8 cellular contexts compared by ENCODE assay signal in the genomic region with DNA sequence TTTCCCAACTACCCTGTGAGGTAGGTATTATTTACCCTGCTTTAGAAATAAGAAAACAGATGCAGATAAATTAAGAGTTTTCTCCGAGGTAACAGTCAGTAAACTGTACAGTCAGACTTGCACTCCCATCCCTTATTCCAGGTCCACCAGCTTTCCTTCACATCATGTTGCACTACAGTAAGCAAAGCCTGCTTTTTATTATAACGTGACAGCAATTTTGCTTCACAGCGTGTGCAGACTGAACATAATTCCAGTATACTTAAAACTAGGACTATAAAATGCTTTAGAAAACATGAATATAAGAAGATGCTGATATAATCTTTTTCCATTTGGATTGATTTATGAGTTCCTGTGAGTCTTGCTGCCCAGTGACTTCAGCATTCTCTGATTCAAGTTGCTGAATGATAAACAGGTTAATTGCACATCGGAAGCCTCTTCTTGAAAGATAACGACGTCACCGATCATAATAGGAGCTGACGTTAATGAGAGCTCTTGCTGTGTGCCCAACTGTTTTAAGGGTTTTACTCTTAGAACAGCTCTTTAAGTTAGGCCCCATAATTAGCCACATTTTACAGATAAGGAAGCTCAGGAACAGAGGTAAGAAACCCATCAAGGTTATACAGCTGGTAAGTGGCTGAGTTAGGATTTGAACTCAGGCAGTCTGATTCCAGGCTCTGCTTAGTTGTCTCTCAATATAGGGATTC. TPM values are rescaled to one million over a fixed set of nuclear protein-coding genes. Genes with fewer than 3 reads are reported as not detected.
DNase-seq lines count a peak whose midpoint lies in the region; ATAC-seq and TF ChIP-seq lines count a peak whose summit lies in the region.

No MANE protein-coding gene starts in this region.

- no peaks in the 10 kb centered on the region for H3K4me1 ChIP-seq in trophoblast cell (ENCODE audit: control insufficient read depth in 1 of 2, insufficient read depth in 2 of 2, low read length in 2 of 2)

- no peak overlapping the region for H3K23ac ChIP-seq in trophoblast cell (ENCODE audit: low read length)

- DNase-seq in activated naive CD4-positive, alpha-beta T cell treated with anti-CD3 and anti-CD28 coated beads for 36 hours: no peak
- no peak for DNase-seq in activated naive CD4-positive, alpha-beta T cell treated with Interleukin-2 at 50 U/mL for 16 hours
- DNase-seq in RKO (ENCODE audit: low spot score) (peak; percentile 86), epithelial cell of proximal tubule (ENCODE audit: low read depth) (no peak), trophoblast cell (no peak), GM13976 (ENCODE audit: low spot score) (no peak), GOT3 (lab: John Stamatoyannopoulos, UW) (no peak)

- peak overlapping the region; percentile 88 for H3K27ac ChIP-seq in trophoblast cell (ENCODE audit: low read depth, low read length)

- H3K9me3 ChIP-seq in trophoblast cell (ENCODE audit: insufficient read depth, low read depth, low read length): no peaks in the 10 kb centered on the region

- no CpG with 5 or more reads among the region's 8 CpGs for WGBS in trophoblast cell (ENCODE audit: extremely low coverage, insufficient coverage, insufficient read length)

- intact Hi-C loops in activated naive CD4-positive, alpha-beta T cell treated with anti-CD3 and anti-CD28 coated beads for 36 hours (cut with micrococcal nuclease): loop anchor here (1.0 to 10.0 kb wide), 5 partner anchors 65 to 557 kb away; a partner anchor contains a TSS

- H3K27ac Mint-ChIP-seq in activated naive CD4-positive, alpha-beta T cell treated with anti-CD3 and anti-CD28 coated beads for 36 hours: peak overlapping the region; percentile 91

- no peak overlapping the region for H2BK5ac ChIP-seq in trophoblast cell (ENCODE audit: low read depth, low read length, poor library complexity)

- H3K79me1 ChIP-seq in trophoblast cell (ENCODE audit: low read length): peaks cover 5% of the 10 kb centered on the region

- H3K4me3 ChIP-seq in epithelial cell of proximal tubule (ENCODE audit: low read depth, low read length) (peak overlapping the region; percentile 93), trophoblast cell (ENCODE audit: low read depth, low read length) (no peak overlapping the region)

- H3K27me3 ChIP-seq in trophoblast cell (ENCODE audit: insufficient read depth, low read length): no peaks in the 10 kb centered on the region

- H2BK12ac ChIP-seq in trophoblast cell (ENCODE audit: low read length): no peak overlapping the region

- H3K14ac ChIP-seq in trophoblast cell (ENCODE audit: low read length): no peak overlapping the region

- no peak overlapping the region for H3K4ac ChIP-seq in trophoblast cell (ENCODE audit: low read depth, low read length)

- peak overlapping the region; percentile 99 for H3K9ac ChIP-seq in trophoblast cell (ENCODE audit: low read length)

- CTCF ChIA-PET in activated naive CD4-positive, alpha-beta T cell treated with anti-CD3 and anti-CD28 coated beads for 36 hours (lab: Charles Lee): interaction anchor here (0.7 to 2.6 kb wide), 6 partner anchors 9 to 137 kb away, joined by 3 to 18 read pairs (median 3); a partner anchor contains a TSS

- peaks cover 4 to 14% of the 10 kb centered on the region in 2 experiments for H3K36me3 ChIP-seq in trophoblast cell (ENCODE audit: control insufficient read depth in 1 of 2, insufficient read depth in 2 of 2, low read length in 2 of 2)

- no peaks in the 10 kb centered on the region for H3K9me3 Mint-ChIP-seq in activated naive CD4-positive, alpha-beta T cell treated with anti-CD3 and anti-CD28 coated beads for 36 hours

- H2AFZ ChIP-seq in trophoblast cell (ENCODE audit: insufficient read depth, low read length, poor library complexity): no peak overlapping the region

- H3K4me3 Mint-ChIP-seq in activated naive CD4-positive, alpha-beta T cell treated with anti-CD3 and anti-CD28 coated beads for 36 hours: peak overlapping the region; percentile 89

- in situ Hi-C loops in GM13976 (cut with MboI; ENCODE audit: low sequenced_read_pairs, unreplicated experiment): no loop called here

- peak overlapping the region; percentile 72 for H3K4me2 ChIP-seq in trophoblast cell (ENCODE audit: low read length)

- ATAC-seq in HG03045 (IDR thresholded peaks at IDR 0.05; ENCODE audit: unreplicated experiment): no peak

- H4K91ac ChIP-seq in trophoblast cell (ENCODE audit: low read depth, low read length): no peak overlapping the region

- TF ChIP-seq CTCF in epithelial cell of proximal tubule (conservative IDR thresholded peaks at IDR 0.05; ENCODE audit: low read depth, low read length): no peak
- no peak for TF ChIP-seq CTCF in GM13976 (IDR thresholded peaks at IDR 0.05; ENCODE audit: borderline replicate concordance, control extremely low read depth, extremely low read depth, insufficient read depth, missing control alignments)

- no peak overlapping the region for H2AK5ac ChIP-seq in trophoblast cell (ENCODE audit: low read length)

- H3K4me1 Mint-ChIP-seq in activated naive CD4-positive, alpha-beta T cell treated with anti-CD3 and anti-CD28 coated beads for 36 hours (ENCODE audit: low read depth): peaks cover 43% of the 10 kb centered on the region

- no peak overlapping the region for H2BK120ac ChIP-seq in trophoblast cell (ENCODE audit: insufficient read depth, low read length, poor library complexity)

- H3K79me2 ChIP-seq in trophoblast cell (ENCODE audit: control insufficient read depth, insufficient read depth, low read length, poor library complexity): peaks cover 4% of the 10 kb centered on the region

- H3K27me3 Mint-ChIP-seq in activated naive CD4-positive, alpha-beta T cell treated with anti-CD3 and anti-CD28 coated beads for 36 hours (ENCODE audit: low read depth): no peaks in the 10 kb centered on the region

- no peak overlapping the region for H3K18ac ChIP-seq in trophoblast cell (ENCODE audit: low read length)

- peaks cover 13% of the 10 kb centered on the region for H3K36me3 Mint-ChIP-seq in activated naive CD4-positive, alpha-beta T cell treated with anti-CD3 and anti-CD28 coated beads for 36 hours (ENCODE audit: low read depth)

- H4K12ac ChIP-seq in trophoblast cell (ENCODE audit: low read depth, low read length): no peak overlapping the region

- H4K8ac ChIP-seq in trophoblast cell (ENCODE audit: low read depth, low read length): no peak overlapping the region

RNA-seq across cellular contexts. Expression of a gene that starts 1.4 kb away (rescaled TPM):
- total RNA-seq in activated naive CD4-positive, alpha-beta T cell treated with anti-CD3 and anti-CD28 coated beads for 36 hours: 10 to 100 TPM; 47.3 to 47.5 TPM
- 36.2 and 40.9 TPM in 2 replicates for total RNA-seq in epithelial cell of proximal tubule
- 23.2 and 25.5 TPM in 2 replicates for polyA plus RNA-seq in trophoblast cell (2013)

RNA-seq across cellular contexts. Expression of a gene that starts 20.4 kb away (rescaled TPM):
- 10 to 100 TPM; 17.6 to 18.7 TPM for total RNA-seq in activated naive CD4-positive, alpha-beta T cell treated with anti-CD3 and anti-CD28 coated beads for 36 hours
- total RNA-seq in epithelial cell of proximal tubule: 10.3 and 17.7 TPM in 2 replicates
- 6.9 and 7.4 TPM in 2 replicates for polyA plus RNA-seq in trophoblast cell (2013)

RNA-seq across cellular contexts. Expression of a gene that starts 20.4 kb away (rescaled TPM):
- 1 to 10 TPM in 1 of 2 experiments, under 1 TPM in 1; 0.69 to 1.5 TPM for total RNA-seq in activated naive CD4-positive, alpha-beta T cell treated with anti-CD3 and anti-CD28 coated beads for 36 hours
- total RNA-seq in epithelial cell of proximal tubule: 0.36 and 4.4 TPM in 2 replicates
- polyA plus RNA-seq in trophoblast cell (2013): 0.81 and 0.96 TPM in 2 replicates
